14 cellular contexts compared by ENCODE assay signal in the genomic region with DNA sequence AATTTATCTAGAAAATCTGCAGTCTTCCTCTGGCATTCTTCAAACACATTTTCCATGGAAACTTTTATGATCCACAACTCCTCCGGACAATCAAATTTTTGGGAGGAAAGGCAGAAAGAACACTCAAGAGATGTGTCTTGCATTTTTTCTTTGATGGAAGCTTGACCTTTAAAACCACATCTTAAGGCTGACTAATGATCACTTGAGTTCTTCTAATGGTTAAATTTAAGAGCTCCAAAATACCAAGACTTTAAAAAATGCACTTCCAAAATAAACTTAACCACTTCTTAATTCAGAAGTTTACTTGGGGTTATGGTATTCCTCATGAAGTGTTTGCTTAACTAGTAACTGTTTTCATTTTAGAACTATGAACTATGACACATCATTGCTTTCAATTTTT. TPM values are rescaled to one million over a fixed set of nuclear protein-coding genes. Genes with fewer than 3 reads are reported as not detected.
DNase-seq lines count a peak whose midpoint lies in the region; ATAC-seq and TF ChIP-seq lines count a peak whose summit lies in the region.
"Had no signal": no experiment of that assay in that cellular context is flagged by ENCODE, and none has a peak within 500 bp of the region (broad histone marks: within the 10 kb centered on the region; RNA-seq: fewer than 3 reads in every experiment).

No MANE protein-coding gene starts in this region.

- 4% methylated on average over 1 of the region's 1 CpG for WGBS in smooth muscle cell (ENCODE audit: low lambda C conversion rate)

- H3F3A ChIP-seq in smooth muscle cell (ENCODE audit: low read depth), result peaks cover 13% of the 10 kb centered on the region

- H4K20me1 ChIP-seq in smooth muscle cell (ENCODE audit: low read depth), result no peaks in the 10 kb centered on the region

- peak; percentile 28 for DNase-seq in ELR (ENCODE audit: low read depth)
- DNase-seq in SK-MEL-5 (ENCODE audit: low read depth, low spot score), result peak; percentile 52
- DNase-seq in foreskin melanocyte, result peak; percentile 80
- no peak for DNase-seq in smooth muscle cell (lab: John Stamatoyannopoulos, UW; ENCODE audit: unreplicated experiment)
- DNase-seq in NCI-H2227 treated with DMSO at 0.1 percent for 48 hours (lab: John Stamatoyannopoulos, UW), result no peak
- DNase-seq in CD4-positive, alpha-beta T cell, result no peak
- DNase-seq: activated CD4-positive, alpha-beta T cell treated with anti-CD3 and anti-CD28 coated beads, Interleukin-2, amount 50 U/mL, for 4 hours; activated effector memory CD4-positive, alpha-beta T cell treated with anti-CD3 and anti-CD28 coated beads, Interleukin-2, amount 50 U/mL, for 16 hours; naive thymus-derived CD4-positive, alpha-beta T cell had no signal

- no peaks in the 10 kb centered on the region for H3K79me2 ChIP-seq in smooth muscle cell (ENCODE audit: low read depth)

- peak overlapping the region; percentile 80 for H3K4me2 ChIP-seq in smooth muscle cell

- POLR2A ChIA-PET in CD4-positive, alpha-beta T cell (lab: Charles Lee), result no interaction called here

- H3K9me3 Mint-ChIP-seq in CD4-positive, alpha-beta T cell, result no peaks in the 10 kb centered on the region
- H3K9me3 Mint-ChIP-seq: central memory CD8-positive, alpha-beta T cell had no signal

- H3K9ac ChIP-seq in smooth muscle cell (ENCODE audit: low read depth), result no peak overlapping the region

- intact Hi-C loops in CD4-positive, alpha-beta T cell (cut with DNase I, micrococcal nuclease), result no loop called here

- H3K4me3 ChIP-seq in smooth muscle cell, result peak overlapping the region; percentile 20

- H3K9me3 ChIP-seq in smooth muscle cell (replicated peaks; ENCODE audit: low read depth), result no peaks in the 10 kb centered on the region
- no peaks in the 10 kb centered on the region for H3K9me3 ChIP-seq in CD4-positive, alpha-beta T cell (ENCODE audit: control insufficient read depth, low read length)

- H3K36me3 Mint-ChIP-seq in CD4-positive, alpha-beta T cell (ENCODE audit: low read depth), result no peaks in the 10 kb centered on the region
- H3K36me3 Mint-ChIP-seq: naive thymus-derived CD4-positive, alpha-beta T cell had no signal

- peak overlapping the region; percentile 80 for H3K27ac ChIP-seq in smooth muscle cell (ENCODE audit: low read depth)
- H3K27ac ChIP-seq in CD4-positive, alpha-beta T cell (ENCODE audit: low read depth, low read length), result no peak overlapping the region

- H3K4me3 Mint-ChIP-seq in CD4-positive, alpha-beta T cell, result no peak overlapping the region
- H3K4me3 Mint-ChIP-seq: central memory CD8-positive, alpha-beta T cell; naive thymus-derived CD4-positive, alpha-beta T cell had no signal

- H3K27me3 Mint-ChIP-seq in CD4-positive, alpha-beta T cell, result no peaks in the 10 kb centered on the region
- H3K27me3 Mint-ChIP-seq: central memory CD8-positive, alpha-beta T cell; naive thymus-derived CD4-positive, alpha-beta T cell had no signal

- H3K4me1 ChIP-seq in smooth muscle cell (ENCODE audit: low read depth), result peaks cover 15% of the 10 kb centered on the region

- no peak overlapping the region for H2AFZ ChIP-seq in smooth muscle cell (ENCODE audit: low read depth)

- CTCF ChIA-PET in CD4-positive, alpha-beta T cell (lab: Charles Lee), result no interaction called here

- no peak overlapping the region for H3K27ac Mint-ChIP-seq in CD4-positive, alpha-beta T cell
- H3K27ac Mint-ChIP-seq: naive thymus-derived CD4-positive, alpha-beta T cell had no signal

- no peak for TF ChIP-seq CTCF in smooth muscle cell (IDR thresholded peaks at IDR 0.05; ENCODE audit: borderline replicate concordance, insufficient read depth, poor library complexity, severe bottlenecking)
- TF ChIP-seq CTCF in CD4-positive, alpha-beta T cell (IDR thresholded peaks at IDR 0.05), result no peak

- ATAC-seq in HG03432 (IDR thresholded peaks at IDR 0.05; ENCODE audit: unreplicated experiment), result no peak
- ATAC-seq in HG03342 (IDR thresholded peaks at IDR 0.05; ENCODE audit: unreplicated experiment), result no peak
- ATAC-seq in CD4-positive, alpha-beta T cell (ENCODE audit: poor library complexity), result no peak
- ATAC-seq: naive thymus-derived CD4-positive, alpha-beta T cell had no signal

- in situ Hi-C loops in SK-MEL-5 (cut with HindIII; ENCODE audit: low pct_unique_long_range_greater_than_20kb, low sequenced_read_pairs), result no loop called here

- no peaks in the 10 kb centered on the region for H3K4me1 Mint-ChIP-seq in CD4-positive, alpha-beta T cell (ENCODE audit: low read depth)
- H3K4me1 Mint-ChIP-seq: central memory CD8-positive, alpha-beta T cell; naive thymus-derived CD4-positive, alpha-beta T cell had no signal

- H3K27me3 ChIP-seq in smooth muscle cell (ENCODE audit: low read depth), result no peaks in the 10 kb centered on the region
- no peaks in the 10 kb centered on the region for H3K27me3 ChIP-seq in CD4-positive, alpha-beta T cell (ENCODE audit: control insufficient read depth, insufficient read depth, low read length)

- H3K36me3 ChIP-seq in smooth muscle cell (ENCODE audit: low read depth), result no peaks in the 10 kb centered on the region

RNA-seq across cellular contexts. Expression of gene ETV1, which starts 43.3 kb away (rescaled TPM):
- 34.6 and 39.8 TPM in 2 replicates for total RNA-seq in SK-MEL-5 (2014; rRNA removed; shearing (Covaris generic))
- polyA plus RNA-seq in SK-MEL-5 (2015; cell fraction: cytosol; rRNA removed), result 41.5 and 49.8 TPM in 2 replicates
- 166 and 174 TPM in 2 replicates for polyA plus RNA-seq in SK-MEL-5 (2015; cell fraction: nucleus; rRNA removed)
- 27.8 and 37.5 TPM in 2 replicates for total RNA-seq in smooth muscle cell
- 18.2 and 24.3 TPM in 2 replicates for polyA plus RNA-seq in smooth muscle cell
- total RNA-seq in CD4-positive, alpha-beta T cell, result not detected
- total RNA-seq: OCI-LY7; T-helper 1 cell treated with Interleukin-12 subunit alpha and Interleukin-12 subunit beta and Interleukin-4 antibody, amounts not matched to agents 30 ng/mL and 1 ng/mL, for 36 hours had no signal
- polyA plus RNA-seq: naive thymus-derived CD4-positive, alpha-beta T cell had no signal

Comparison
In these comparisons a context has a peak if more than half of its experiments do, and no peak if none do; other contexts are left out.
1. DNase-seq: peak in ELR (single experiment), SK-MEL-5 (single experiment) and foreskin melanocyte (single experiment); none in smooth muscle cell (single experiment), NCI-H2227 treated with DMSO at 0.1 percent for 48 hours (single experiment) and CD4-positive, alpha-beta T cell (0 of 10).
2. RNA of gene ETV1, which starts 43.3 kb away (total RNA-seq): 34.6 to 39.8 TPM in SK-MEL-5 and 27.8 to 37.5 TPM in smooth muscle cell; not detected in CD4-positive, alpha-beta T cell; every median in the first group is over 10 times any median in the second.